In genomic region chr9:126378761-126379160, GRCh38 we compare ENCODE assay signal across 21 cellular contexts.
"Had no signal": no experiment of that assay in that cellular context is flagged by ENCODE, and none has a peak within 500 bp of the region (broad histone marks: within the 10 kb centered on the region; RNA-seq: fewer than 3 reads in every experiment).

No MANE protein-coding gene starts in this region.

- H3K9me3 Mint-ChIP-seq: activated CD4-positive, alpha-beta memory T cell treated with anti-CD3 and anti-CD28 coated beads, Interleukin-2, amount 10 ng/mL, durations not matched to agents 7 days and 5 days; activated naive CD4-positive, alpha-beta T cell treated with anti-CD3 and anti-CD28 coated beads, Interleukin-2, amount 50 U/mL, for 72 hours; nephron; stimulated activated naive CD8-positive, alpha-beta T cell treated with anti-CD3 and anti-CD28 coated beads, Interleukin-15, Interleukin-2, amounts not matched to agents 100 ng/mL and 50 ng/mL, for 24 hours had no signal

- H3K27me3 Mint-ChIP-seq: activated CD4-positive, alpha-beta T cell treated with anti-CD3 and anti-CD28 coated beads for 36 hours; stimulated activated naive CD8-positive, alpha-beta T cell treated with anti-CD3 and anti-CD28 coated beads, Interleukin-15, Interleukin-2, amounts not matched to agents 100 ng/mL and 50 ng/mL, for 24 hours had no signal

- H3K27ac Mint-ChIP-seq: activated CD4-positive, alpha-beta memory T cell treated with anti-CD3 and anti-CD28 coated beads, Interleukin-2, amount 10 ng/mL, durations not matched to agents 7 days and 5 days; activated CD4-positive, alpha-beta T cell treated with anti-CD3 and anti-CD28 coated beads for 36 hours; activated naive CD4-positive, alpha-beta T cell treated with anti-CD3 and anti-CD28 coated beads, Interleukin-2, amount 50 U/mL, for 72 hours; stimulated activated naive CD8-positive, alpha-beta T cell treated with anti-CD3 and anti-CD28 coated beads, Interleukin-15, Interleukin-2, amounts not matched to agents 100 ng/mL and 50 ng/mL, for 24 hours had no signal

- H3K4me3 Mint-ChIP-seq: activated CD4-positive, alpha-beta memory T cell treated with anti-CD3 and anti-CD28 coated beads, Interleukin-2, amount 10 ng/mL, durations not matched to agents 7 days and 5 days; activated CD4-positive, alpha-beta T cell treated with anti-CD3 and anti-CD28 coated beads for 36 hours; stimulated activated naive CD8-positive, alpha-beta T cell treated with anti-CD3 and anti-CD28 coated beads, Interleukin-15, Interleukin-2, amounts not matched to agents 100 ng/mL and 50 ng/mL, for 24 hours had no signal

- FAIRE-seq: endometrium, frontal cortex, keratinocyte, TTC549 had no signal

- H3K4me1 ChIP-seq: uterus had no signal

- H3K36me3 ChIP-seq: adrenal gland, cardiac muscle cell, SJSA1, uterus had no signal

- H3K36me3 Mint-ChIP-seq: activated naive CD4-positive, alpha-beta T cell treated with anti-CD3 and anti-CD28 coated beads, Interleukin-2, amount 50 U/mL, for 72 hours had no signal

- H3K4me3 ChIP-seq: adrenal gland, cardiac muscle cell, left lung, SJSA1, testis, uterus had no signal

- H3K27me3 ChIP-seq: adrenal gland, cardiac muscle cell, left lung, testis, uterus had no signal

- DNase-seq: activated CD4-positive, alpha-beta memory T cell treated with anti-CD3 and anti-CD28 coated beads, Interleukin-2, amount 10 ng/mL, durations not matched to agents 7 days and 5 days; activated CD4-positive, alpha-beta T cell treated with anti-CD3 and anti-CD28 coated beads for 36 hours; activated gamma-delta T cell; activated T-cell treated with anti-CD3 and anti-CD28 coated beads, Interleukin-2, amount 50 U/mL, for 48 hours; adrenal gland; left lung; mammary epithelial cell; midbrain; stimulated activated CD4-positive, alpha-beta T cell treated with anti-CD3 and anti-CD28 coated beads, Interleukin-12 subunit alpha, Interleukin-12 subunit beta, amount 100 ng/mL, for 4 hours; stimulated activated CD4-positive, alpha-beta T cell treated with anti-CD3 and anti-CD28 coated beads, Interleukin-1b, Interleukin-23, amount 100 ng/mL, for 48 hours; testis; uterus had no signal

- H3K27ac ChIP-seq: adrenal gland, cardiac muscle cell, left lung, SJSA1, testis, uterus had no signal

- H3K9me3 ChIP-seq: adrenal gland, left lung, SJSA1, testis, uterus had no signal
